In genomic region chr14:72892879-72893635, GRCh38 we compare ENCODE assay signal across 8 cellular contexts. TPM values are rescaled to one million over a fixed set of nuclear protein-coding genes. Genes with fewer than 3 reads are reported as not detected.
DNase-seq lines count a peak whose midpoint lies in the region; ATAC-seq and TF ChIP-seq lines count a peak whose summit lies in the region.

No MANE protein-coding gene starts in this region.

- peaks cover 2% of the 10 kb centered on the region for H3K36me3 Mint-ChIP-seq in activated CD4-positive, alpha-beta T cell treated with anti-CD3 and anti-CD28 coated beads, Interleukin-2, amount 10 ng/mL, durations not matched to agents 7 days and 5 days (ENCODE audit: low read depth)
- H3K36me3 Mint-ChIP-seq in endothelial cell (ENCODE audit: low read depth, unreplicated experiment) = peaks cover 5% of the 10 kb centered on the region

- H3K4me1 Mint-ChIP-seq in activated CD4-positive, alpha-beta T cell treated with anti-CD3 and anti-CD28 coated beads, Interleukin-2, amount 10 ng/mL, durations not matched to agents 7 days and 5 days = peaks cover 25% of the 10 kb centered on the region
- H3K4me1 Mint-ChIP-seq in endothelial cell (ENCODE audit: unreplicated experiment) = peaks cover 23% of the 10 kb centered on the region

- DNase-seq in NCI-H2196 (lab: John Stamatoyannopoulos, UW; ENCODE audit: unreplicated experiment) = peak; percentile 16
- DNase-seq in NCI-H2196 treated with DMSO at 0.1 percent for 48 hours (lab: John Stamatoyannopoulos, UW; ENCODE audit: unreplicated experiment) = no peak
- peak; percentile 32 for DNase-seq in activated CD4-positive, alpha-beta T cell treated with anti-CD3 and anti-CD28 coated beads, Interleukin-2, amount 10 ng/mL, durations not matched to agents 7 days and 5 days
- DNase-seq in endothelial cell (ENCODE audit: low spot score) = peak; percentile 41
- DNase-seq in superior temporal gyrus (ENCODE audit: extremely low spot score) = peak; percentile 36
- no peak for DNase-seq in NCI-H2227 treated with DMSO at 0.1 percent for 48 hours (lab: John Stamatoyannopoulos, UW)

- H3K27ac Mint-ChIP-seq in activated CD4-positive, alpha-beta T cell treated with anti-CD3 and anti-CD28 coated beads, Interleukin-2, amount 10 ng/mL, durations not matched to agents 7 days and 5 days = peak overlapping the region; percentile 85
- H3K27ac Mint-ChIP-seq in endothelial cell (ENCODE audit: unreplicated experiment) = no peak overlapping the region

- CTCF ChIA-PET in activated CD4-positive, alpha-beta T cell treated with anti-CD3 and anti-CD28 coated beads, Interleukin-2, amount 10 ng/mL, durations not matched to agents 7 days and 5 days (lab: Charles Lee) = interaction anchor here (0.8 to 2.5 kb wide), 5 partner anchors 10 to 378 kb away, joined by 3 to 14 read pairs (median 5); no protein-coding TSS in a partner anchor

- H3K4me1 ChIP-seq in mononuclear cell (ENCODE audit: insufficient read depth, low read length) = peaks cover 26% of the 10 kb centered on the region

- peak; percentile 10 for ATAC-seq in HG03432 (IDR thresholded peaks at IDR 0.05; ENCODE audit: unreplicated experiment)

- peaks cover 72% of the 10 kb centered on the region for H3K27me3 ChIP-seq in mononuclear cell (ENCODE audit: insufficient read depth, low read length)

- no peak for TF ChIP-seq CTCF in endothelial cell (IDR thresholded peaks at IDR 0.05; ENCODE audit: unreplicated experiment)

- no peaks in the 10 kb centered on the region for H3K9me3 Mint-ChIP-seq in activated CD4-positive, alpha-beta T cell treated with anti-CD3 and anti-CD28 coated beads, Interleukin-2, amount 10 ng/mL, durations not matched to agents 7 days and 5 days
- no peaks in the 10 kb centered on the region for H3K9me3 Mint-ChIP-seq in endothelial cell (ENCODE audit: unreplicated experiment)

- POLR2A ChIA-PET in activated CD4-positive, alpha-beta T cell treated with anti-CD3 and anti-CD28 coated beads, Interleukin-2, amount 10 ng/mL, durations not matched to agents 7 days and 5 days (lab: Charles Lee) = no interaction called here

- peaks cover 73% of the 10 kb centered on the region for H3K27me3 Mint-ChIP-seq in activated CD4-positive, alpha-beta T cell treated with anti-CD3 and anti-CD28 coated beads, Interleukin-2, amount 10 ng/mL, durations not matched to agents 7 days and 5 days
- peaks cover 14% of the 10 kb centered on the region for H3K27me3 Mint-ChIP-seq in endothelial cell (ENCODE audit: unreplicated experiment)

- no peaks in the 10 kb centered on the region for H3K9me3 ChIP-seq in mononuclear cell (ENCODE audit: low read depth, low read length)

- peak overlapping the region; percentile 73 for H3K4me3 ChIP-seq in mononuclear cell (ENCODE audit: low read length)

- peak overlapping the region; percentile 87 for H3K4me3 Mint-ChIP-seq in activated CD4-positive, alpha-beta T cell treated with anti-CD3 and anti-CD28 coated beads, Interleukin-2, amount 10 ng/mL, durations not matched to agents 7 days and 5 days
- H3K4me3 Mint-ChIP-seq in endothelial cell (ENCODE audit: unreplicated experiment) = peak overlapping the region; percentile 93

RNA-seq across cellular contexts. Expression of gene DPF3, which starts 0.8 kb away (rescaled TPM):
- 1 to 10 TPM; 6.6 to 7.4 TPM for total RNA-seq in activated CD4-positive, alpha-beta T cell treated with anti-CD3 and anti-CD28 coated beads, Interleukin-2, amount 10 ng/mL, durations not matched to agents 7 days and 5 days
- 3.0 TPM for total RNA-seq in endothelial cell (ENCODE audit: unreplicated experiment)
- 1.3 TPM for total RNA-seq in mononuclear cell

RNA-seq across cellular contexts. Expression of gene DCAF4, which starts 33.2 kb away (rescaled TPM):
- total RNA-seq in activated CD4-positive, alpha-beta T cell treated with anti-CD3 and anti-CD28 coated beads, Interleukin-2, amount 10 ng/mL, durations not matched to agents 7 days and 5 days = 10 to 100 TPM; 15.9 to 21.3 TPM
- total RNA-seq in endothelial cell (ENCODE audit: unreplicated experiment) (7.7 TPM), mononuclear cell (17.9 TPM)

Comparison
In these comparisons a context has a peak if more than half of its experiments do, and no peak if none do; other contexts are left out.
1. DNase-seq: peak in NCI-H2196 (single experiment), activated CD4-positive, alpha-beta T cell treated with anti-CD3 and anti-CD28 coated beads, Interleukin-2, amount 10 ng/mL, durations not matched to agents 7 days and 5 days (single experiment), endothelial cell (single experiment) and superior temporal gyrus (single experiment); none in NCI-H2196 treated with DMSO at 0.1 percent for 48 hours (single experiment) and NCI-H2227 treated with DMSO at 0.1 percent for 48 hours (single experiment).